In the genomic region with DNA sequence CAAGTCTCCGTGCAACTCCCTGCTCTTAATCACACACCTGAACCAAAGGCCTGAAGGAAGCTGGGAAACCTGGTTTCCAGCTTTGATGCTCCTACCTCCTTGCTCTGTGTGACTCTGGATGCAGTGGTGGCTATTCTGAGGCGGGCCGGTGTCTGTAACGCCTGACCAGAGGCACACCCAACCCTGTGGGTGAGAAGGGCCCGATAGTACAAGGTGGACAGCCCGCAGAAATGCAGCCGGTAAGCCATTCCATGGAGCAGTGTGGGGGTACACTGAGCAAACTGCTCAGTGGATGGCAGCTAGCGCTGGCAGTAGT, we compare ENCODE assay signal across 8 cellular contexts. TPM values are rescaled to one million over a fixed set of nuclear protein-coding genes. Genes with fewer than 3 reads are reported as not detected.
DNase-seq lines count a peak whose midpoint lies in the region; ATAC-seq, FAIRE-seq and TF ChIP-seq lines count a peak whose summit lies in the region.

No MANE protein-coding gene starts in this region.

- BruUV-seq in Caco-2 (replicated peaks; lab: Mats Ljungman, UMichigan) = TSS peak; percentile 30
- BruUV-seq in PC-9 (replicated peaks; lab: Mats Ljungman, UMichigan) = no TSS peak

- H3K9me3 ChIP-seq in Caco-2 (no peaks in the 10 kb centered on the region), PC-9 (ENCODE audit: insufficient read depth, low read depth) (no peaks in the 10 kb centered on the region), esophagus muscularis mucosa (no peaks in the 10 kb centered on the region), pancreas (no peaks in the 10 kb centered on the region), BE2C (no peaks in the 10 kb centered on the region)

- H3K4me3 Mint-ChIP-seq in Caco-2 (ENCODE audit: unreplicated experiment) = peak overlapping the region; percentile 59

- H3K36me3 Mint-ChIP-seq in Caco-2 (ENCODE audit: insufficient read depth, unreplicated experiment) = peaks cover 34% of the 10 kb centered on the region

- TF ChIP-seq CTCF in Caco-2 (IDR thresholded peaks at IDR 0.05; ENCODE audit: insufficient read depth in 1 of 2, low read depth in 1 of 2, low read length in 1 of 2, severe bottlenecking in 1 of 2, unreplicated experiment in 1 of 2) = no peak
- no peak for TF ChIP-seq CTCF in PC-9 (conservative IDR thresholded peaks at IDR 0.05)
- TF ChIP-seq CTCF in esophagus muscularis mucosa (IDR thresholded peaks at IDR 0.05) = no peak
- TF ChIP-seq CTCF in pancreas (IDR thresholded peaks at IDR 0.05) = no peak
- TF ChIP-seq CTCF in BE2C (IDR thresholded peaks at IDR 0.05; ENCODE audit: low read depth, low read length) = no peak

- no peaks in the 10 kb centered on the region for H3K9me3 Mint-ChIP-seq in Caco-2 (ENCODE audit: unreplicated experiment)

- H3K27ac ChIP-seq in PC-9 (no peak overlapping the region), esophagus muscularis mucosa (replicated peaks in 1 of 4) (peak overlapping the region; percentile 93 to 98 (median 97)), pancreas (peak overlapping the region; percentile 3 to 85 (median 52))

- WGBS in esophagus muscularis mucosa = 58% methylated on average over 4 of the region's 8 CpGs
- WGBS in pancreas, 2 donors = 66 to 74% methylated on average over 8 of the region's 8 CpGs

- no peaks in the 10 kb centered on the region for H3K27me3 ChIP-seq in Caco-2 (replicated peaks; ENCODE audit: control insufficient read depth, insufficient read depth, low read length)
- no peaks in the 10 kb centered on the region for H3K27me3 ChIP-seq in PC-9 (ENCODE audit: insufficient read depth, low read depth)
- no peaks in the 10 kb centered on the region for H3K27me3 ChIP-seq in esophagus muscularis mucosa
- H3K27me3 ChIP-seq in pancreas = no peaks in the 10 kb centered on the region
- no peaks in the 10 kb centered on the region for H3K27me3 ChIP-seq in BE2C

- peaks cover 12% of the 10 kb centered on the region; the same call in 1 of the 2 replicates for H3F3A ChIP-seq in PC-9 (ENCODE audit: insufficient read depth, low read depth)

- CTCF ChIA-PET in Caco-2 (lab: Charles Lee) = interaction anchor here (0.6 to 3.2 kb wide), 10 partner anchors 11 to 202 kb away, joined by 3 to 29 read pairs (median 5); partner anchors contain the start of gene AHDC1
- CTCF ChIA-PET in PC-9 (lab: Charles Lee) = interaction anchor here (1.6 to 1.8 kb wide), 2 partner anchors 10 to 34 kb away, joined by 8 to 22 read pairs; no protein-coding TSS in a partner anchor

- no peak for ATAC-seq in pancreas
- no peak for ATAC-seq in GM21423 (IDR thresholded peaks at IDR 0.05; ENCODE audit: unreplicated experiment)
- no peak for ATAC-seq in HG03469 (IDR thresholded peaks at IDR 0.05; ENCODE audit: unreplicated experiment)

- no peak overlapping the region for H2AFZ ChIP-seq in PC-9

- no peaks in the 10 kb centered on the region for H3K9me2 ChIP-seq in PC-9 (ENCODE audit: insufficient read depth)

- POLR2A ChIA-PET in Caco-2 (lab: Charles Lee) = interaction anchor here (0.6 to 1.4 kb wide), 2 partner anchors 39 to 78 kb away, joined by 4 to 6 read pairs; partner anchors contain the start of gene WASF2
- POLR2A ChIA-PET in PC-9 (lab: Charles Lee; ENCODE audit: unreplicated experiment) = interaction anchor here (1.4 kb wide), 1 partner anchor 11 kb away, joined by 4 read pairs; no protein-coding TSS in a partner anchor

- TF ChIP-seq EP300 in esophagus muscularis mucosa (IDR thresholded peaks at IDR 0.05) = no peak

- H3K27me3 Mint-ChIP-seq in Caco-2 (ENCODE audit: insufficient read depth, unreplicated experiment) = no peaks in the 10 kb centered on the region

- H3K4me2 ChIP-seq in PC-9 = peak overlapping the region; percentile 79

- DNase-seq in Caco-2 (no peak), PC-9 (no peak), esophagus muscularis mucosa (ENCODE audit: extremely low spot score) (no peak), pancreas (peak in 1 of 6 donors; percentile 39), NCI-H1436 treated with DMSO at 0.1 percent for 48 hours (lab: John Stamatoyannopoulos, UW) (no peak), BE2C (no peak)

- H3K4me3 ChIP-seq in Caco-2 (ENCODE audit: low read depth, low read length) (0 out of 2 replicates have a peak overlapping the region, but pooled peaks have one; percentile 13), PC-9 (peak overlapping the region; percentile 32; the same call in 1 of the 2 replicates), esophagus muscularis mucosa (peak overlapping the region; percentile 47 to 54 (median 50)), pancreas (no peak overlapping the region), BE2C (ENCODE audit: low read depth, low read length) (no peak overlapping the region)

- peak overlapping the region; percentile 50 for H3K27ac Mint-ChIP-seq in Caco-2 (ENCODE audit: unreplicated experiment)

- H3K4me1 ChIP-seq in Caco-2 (peaks cover 70% of the 10 kb centered on the region), PC-9 (replicated peaks; ENCODE audit: insufficient read depth) (peaks cover 36% of the 10 kb centered on the region), esophagus muscularis mucosa (peaks cover 96 to 100% (median 100%) of the 10 kb centered on the region in 4 donors), pancreas (peaks cover 55 to 73% (median 69%) of the 10 kb centered on the region in 3 donors), BE2C (peaks cover 18% of the 10 kb centered on the region)

- intact Hi-C loops in Caco-2 (cut with micrococcal nuclease; ENCODE audit: unreplicated experiment) = loop anchor here (2.0 kb wide), 1 partner anchor 39 kb away; no protein-coding TSS in a partner anchor
- intact Hi-C loops in PC-9 (cut with micrococcal nuclease; ENCODE audit: unreplicated experiment) = loop anchor here (1.0 to 2.0 kb wide), 2 partner anchors 11 to 35 kb away; no protein-coding TSS in a partner anchor
- intact Hi-C loops in esophagus muscularis mucosa (cut with DNase I) = no loop called here
- intact Hi-C loops in pancreas (cut with DNase I) = no loop called here

- TF ChIP-seq POLR2A in esophagus muscularis mucosa (IDR thresholded peaks at IDR 0.05; ENCODE audit: low read depth) = no peak

- no peaks in the 10 kb centered on the region for H3K36me3 ChIP-seq in Caco-2 (ENCODE audit: control insufficient read depth, insufficient read depth, low read length)
- H3K36me3 ChIP-seq in PC-9 (ENCODE audit: low read depth) = no peaks in the 10 kb centered on the region
- no peaks in the 10 kb centered on the region for H3K36me3 ChIP-seq in esophagus muscularis mucosa
- no peaks in the 10 kb centered on the region for H3K36me3 ChIP-seq in pancreas
- H3K36me3 ChIP-seq in BE2C = no peaks in the 10 kb centered on the region

- FAIRE-seq in pancreas (lab: Jason Lieb, UNC) = no peak

- H3K79me2 ChIP-seq in PC-9 (ENCODE audit: low read depth) = peaks cover 7% of the 10 kb centered on the region; the same call in 1 of the 2 replicates

- H3K4me1 Mint-ChIP-seq in Caco-2 (ENCODE audit: low read depth, unreplicated experiment) = peaks cover 69% of the 10 kb centered on the region

- H4K20me1 ChIP-seq in PC-9 (ENCODE audit: insufficient read depth) = no peaks in the 10 kb centered on the region

RNA-seq across cellular contexts. Expression of gene AHDC1, which starts 36.1 kb away (rescaled TPM):
- 17.0 and 17.3 TPM in 2 replicates for total RNA-seq in Caco-2 (2022)
- 45.9 and 48.8 TPM in 2 replicates for total RNA-seq in PC-9 (2021)
- total RNA-seq in esophagus muscularis mucosa = 10 to 100 TPM; 14.7 to 54.3 (median 35.4) TPM
- total RNA-seq in pancreas = 10 to 100 TPM; 10.4 to 22.4 (median 13.7) TPM
- polyA plus RNA-seq in pancreas = 10 to 100 TPM; 16.3 to 27.5 TPM
- 49.9 TPM for polyA plus RNA-seq in BE2C (2012; ENCODE audit: insufficient read depth, insufficient read length, low read depth)

Comparison
In these comparisons a context has a peak if more than half of its experiments do, and no peak if none do; other contexts are left out.
1. H3K4me3 ChIP-seq: peak in Caco-2 (single experiment), PC-9 (single experiment) and esophagus muscularis mucosa (4 of 4); none in pancreas (0 of 4) and BE2C (single experiment).
2. intact Hi-C loops: an anchor here in Caco-2 (2.0 kb wide) and PC-9 (1.0 to 2.0 kb wide); none called in esophagus muscularis mucosa and pancreas.